36 cellular contexts compared by ENCODE assay signal in the genomic region with DNA sequence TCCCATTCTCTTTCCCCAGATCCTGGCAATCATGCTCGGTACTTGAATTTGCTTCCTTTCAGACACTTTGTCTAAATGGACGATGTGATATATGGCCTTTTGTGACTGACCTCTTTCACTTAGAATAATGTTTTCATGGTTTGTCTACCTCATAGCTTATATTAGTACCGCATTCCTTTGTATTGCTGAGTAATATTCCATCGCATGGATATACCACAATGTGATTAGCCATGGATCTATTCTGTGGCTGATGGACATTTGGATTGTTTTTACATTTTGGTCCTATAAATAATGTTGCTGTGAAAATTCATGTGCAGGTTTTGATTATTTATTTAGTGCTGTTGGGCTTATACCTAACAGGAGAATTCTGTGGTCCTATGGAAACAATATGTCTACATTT.
"Had no signal": no experiment of that assay in that cellular context is flagged by ENCODE, and none has a peak within 500 bp of the region (broad histone marks: within the 10 kb centered on the region; RNA-seq: fewer than 3 reads in every experiment).

No MANE protein-coding gene starts in this region.

- H3K27me3 Mint-ChIP-seq: activated naive CD4-positive, alpha-beta T cell treated with anti-CD3 and anti-CD28 coated beads, Interleukin-2, amount 10 ng/mL, durations not matched to agents 7 days and 5 days; activated naive CD4-positive, alpha-beta T cell treated with anti-CD3 and anti-CD28 coated beads, Interleukin-2, amount 50 U/mL, for 24 hours; activated naive CD8-positive, alpha-beta T cell; activated naive CD8-positive, alpha-beta T cell treated with anti-CD3 and anti-CD28 coated beads for 36 hours; activated naive CD8-positive, alpha-beta T cell treated with anti-CD3 and anti-CD28 coated beads, Interleukin-2, amount 10 ng/mL, durations not matched to agents 7 days and 5 days; activated naive CD8-positive, alpha-beta T cell treated with anti-CD3 and anti-CD28 coated beads, Interleukin-2, amount 50 U/mL, for 24 hours; activated T-helper 17 cell treated with anti-CD3 and anti-CD28 coated beads, Interleukin-2, amount 50 U/mL, for 72 hours; brain; central memory CD8-positive, alpha-beta T cell had no signal

- H3K27ac Mint-ChIP-seq: activated naive CD4-positive, alpha-beta T cell treated with anti-CD3 and anti-CD28 coated beads for 36 hours; activated naive CD4-positive, alpha-beta T cell treated with anti-CD3 and anti-CD28 coated beads, Interleukin-2, amount 10 ng/mL, durations not matched to agents 7 days and 5 days; activated naive CD4-positive, alpha-beta T cell treated with anti-CD3 and anti-CD28 coated beads, Interleukin-2, amount 50 U/mL, for 24 hours; activated naive CD4-positive, alpha-beta T cell treated with anti-CD3 and anti-CD28 coated beads, Interleukin-2, amount 50 U/mL, for 72 hours; activated naive CD8-positive, alpha-beta T cell; activated naive CD8-positive, alpha-beta T cell treated with anti-CD3 and anti-CD28 coated beads for 36 hours; activated naive CD8-positive, alpha-beta T cell treated with anti-CD3 and anti-CD28 coated beads, Interleukin-2, amount 10 ng/mL, durations not matched to agents 7 days and 5 days; activated naive CD8-positive, alpha-beta T cell treated with anti-CD3 and anti-CD28 coated beads, Interleukin-2, amount 50 U/mL, for 24 hours; activated T-cell treated with anti-CD3 and anti-CD28 coated beads, Interleukin-2, amount 50 U/mL, for 72 hours; activated T-helper 1 cell treated with anti-CD3 and anti-CD28 coated beads, Interleukin-12 subunit alpha, Interleukin-12 subunit beta, Interleukin-2, Interleukin-4 antibody, amounts not matched to agents 30 ng/mL and 10 ng/mL and 1 ng/mL, durations not matched to agents 14 hours and 24 hours and 36 hours; activated T-helper 17 cell treated with anti-CD3 and anti-CD28 coated beads, Interleukin-2, amount 50 U/mL, for 72 hours; activated T-helper 2 cell treated with anti-CD3 and anti-CD28 coated beads, Interferon-gamma antibody, Interleukin-2, Interleukin-4, amounts not matched to agents 10 μg/mL and 5 μg/mL and 100 μg/mL, durations not matched to agents 14 hours and 24 hours and 36 hours; brain had no signal

- H3K27ac ChIP-seq: adrenal gland, ascending aorta, body of pancreas, brain microvascular endothelial cell, breast epithelium, cardiac muscle cell had no signal

- ATAC-seq: activated naive CD4-positive, alpha-beta T cell treated with anti-CD3 and anti-CD28 coated beads, Interleukin-2, amount 50 U/mL, for 72 hours; activated naive CD8-positive, alpha-beta T cell treated with anti-CD3 and anti-CD28 coated beads, Interleukin-2, amount 50 U/mL, for 24 hours; activated T-cell treated with anti-CD3 and anti-CD28 coated beads, Interleukin-2, amount 50 U/mL, for 4 hours; activated T-cell treated with anti-CD3 and anti-CD28 coated beads, Interleukin-2, amount 50 U/mL, for 72 hours; activated T-helper 17 cell treated with anti-CD3 and anti-CD28 coated beads, Interleukin-2, amount 50 U/mL, for 72 hours; body of pancreas had no signal

- H3K9me3 ChIP-seq: ascending aorta, body of pancreas, breast epithelium had no signal

- H3K36me3 Mint-ChIP-seq: activated naive CD4-positive, alpha-beta T cell treated with anti-CD3 and anti-CD28 coated beads, Interleukin-2, amount 10 ng/mL, durations not matched to agents 7 days and 5 days; activated naive CD4-positive, alpha-beta T cell treated with anti-CD3 and anti-CD28 coated beads, Interleukin-2, amount 50 U/mL, for 24 hours; activated naive CD8-positive, alpha-beta T cell; activated naive CD8-positive, alpha-beta T cell treated with anti-CD3 and anti-CD28 coated beads for 36 hours; activated naive CD8-positive, alpha-beta T cell treated with anti-CD3 and anti-CD28 coated beads, Interleukin-2, amount 10 ng/mL, durations not matched to agents 7 days and 5 days had no signal

- H3K4me1 ChIP-seq: adrenal gland, ascending aorta, body of pancreas, breast epithelium had no signal

- H3K4me3 Mint-ChIP-seq: activated naive CD4-positive, alpha-beta T cell treated with anti-CD3 and anti-CD28 coated beads for 36 hours; activated naive CD4-positive, alpha-beta T cell treated with anti-CD3 and anti-CD28 coated beads, Interleukin-2, amount 10 ng/mL, durations not matched to agents 7 days and 5 days; activated naive CD4-positive, alpha-beta T cell treated with anti-CD3 and anti-CD28 coated beads, Interleukin-2, amount 50 U/mL, for 24 hours; activated naive CD8-positive, alpha-beta T cell; activated naive CD8-positive, alpha-beta T cell treated with anti-CD3 and anti-CD28 coated beads for 36 hours; activated naive CD8-positive, alpha-beta T cell treated with anti-CD3 and anti-CD28 coated beads, Interleukin-2, amount 10 ng/mL, durations not matched to agents 7 days and 5 days; activated naive CD8-positive, alpha-beta T cell treated with anti-CD3 and anti-CD28 coated beads, Interleukin-2, amount 50 U/mL, for 24 hours; activated T-cell treated with anti-CD3 and anti-CD28 coated beads, Interleukin-2, amount 50 U/mL, for 4 hours; activated T-cell treated with anti-CD3 and anti-CD28 coated beads, Interleukin-2, amount 50 U/mL, for 72 hours; activated T-helper 1 cell treated with anti-CD3 and anti-CD28 coated beads, Interleukin-12 subunit alpha, Interleukin-12 subunit beta, Interleukin-2, Interleukin-4 antibody, amounts not matched to agents 30 ng/mL and 10 ng/mL and 1 ng/mL, durations not matched to agents 14 hours and 24 hours and 36 hours; activated T-helper 17 cell treated with anti-CD3 and anti-CD28 coated beads, Interleukin-2, amount 50 U/mL, for 72 hours; central memory CD8-positive, alpha-beta T cell had no signal

- H3K36me3 ChIP-seq: adrenal gland, ascending aorta, brain microvascular endothelial cell, breast epithelium, cardiac muscle cell had no signal

- H3K4me1 Mint-ChIP-seq: activated naive CD4-positive, alpha-beta T cell treated with anti-CD3 and anti-CD28 coated beads, Interleukin-2, amount 10 ng/mL, durations not matched to agents 7 days and 5 days; activated naive CD4-positive, alpha-beta T cell treated with anti-CD3 and anti-CD28 coated beads, Interleukin-2, amount 50 U/mL, for 24 hours; activated naive CD8-positive, alpha-beta T cell treated with anti-CD3 and anti-CD28 coated beads for 36 hours; activated naive CD8-positive, alpha-beta T cell treated with anti-CD3 and anti-CD28 coated beads, Interleukin-2, amount 10 ng/mL, durations not matched to agents 7 days and 5 days; activated naive CD8-positive, alpha-beta T cell treated with anti-CD3 and anti-CD28 coated beads, Interleukin-2, amount 50 U/mL, for 24 hours; activated T-helper 17 cell treated with anti-CD3 and anti-CD28 coated beads, Interleukin-2, amount 50 U/mL, for 72 hours; central memory CD8-positive, alpha-beta T cell had no signal

- H3K27me3 ChIP-seq: adrenal gland, ascending aorta, body of pancreas, brain microvascular endothelial cell, breast epithelium, cardiac muscle cell had no signal

- H3K4me3 ChIP-seq: adrenal gland, ascending aorta, body of pancreas, breast epithelium, cardiac muscle cell had no signal

- DNase-seq: activated effector memory CD4-positive, alpha-beta T cell treated with anti-CD3 and anti-CD28 coated beads, Interleukin-2, amount 50 U/mL, for 16 hours; activated effector memory CD4-positive, alpha-beta T cell treated with Interleukin-2 at 50 U/mL for 16 hours; activated gamma-delta T cell; activated gamma-delta T cell treated with Interleukin-2 at 50 U/mL for 16 hours; activated naive CD4-positive, alpha-beta T cell; activated naive CD4-positive, alpha-beta T cell treated with anti-CD3 and anti-CD28 coated beads for 36 hours; activated naive CD4-positive, alpha-beta T cell treated with anti-CD3 and anti-CD28 coated beads, Interleukin-2, amount 10 ng/mL, durations not matched to agents 7 days and 5 days; activated naive CD4-positive, alpha-beta T cell treated with anti-CD3 and anti-CD28 coated beads, Interleukin-2, amount 50 U/mL, for 16 hours; activated naive CD4-positive, alpha-beta T cell treated with Interleukin-2 at 50 U/mL for 16 hours; activated naive CD8-positive, alpha-beta T cell treated with anti-CD3 and anti-CD28 coated beads for 36 hours; activated naive CD8-positive, alpha-beta T cell treated with anti-CD3 and anti-CD28 coated beads, Interleukin-2, amount 10 ng/mL, durations not matched to agents 7 days and 5 days; activated naive CD8-positive, alpha-beta T cell treated with anti-CD3 and anti-CD28 coated beads, Interleukin-2, amount 50 U/mL, for 24 hours; activated T-cell treated with anti-CD3 and anti-CD28 coated beads, Interleukin-2, amount 50 U/mL, for 4 hours; activated T-cell treated with anti-CD3 and anti-CD28 coated beads, Interleukin-2, amount 50 U/mL, for 48 hours; activated T-cell treated with anti-CD3 and anti-CD28 coated beads, Interleukin-2, amount 50 U/mL, for 72 hours; adrenal gland; amniotic stem cell; amygdala; anterior cingulate cortex; aorta; body of pancreas; brain microvascular endothelial cell; caudate nucleus; central memory CD4-positive, alpha-beta T cell; cerebellar nuclear complex had no signal
